In genomic region chr18:27004056-27004829, GRCh38 we compare ENCODE assay signal across 9 cellular contexts.
A peak's percentile ranks its signal among the peaks of the same experiment; 100 is the strongest.
DNase-seq lines count a peak whose midpoint lies in the region; ATAC-seq and TF ChIP-seq lines count a peak whose summit lies in the region.
"Had no signal": no experiment of that assay in that cellular context is flagged by ENCODE, and none has a peak within 500 bp of the region (broad histone marks: within the 10 kb centered on the region; RNA-seq: fewer than 3 reads in every experiment).

No MANE protein-coding gene starts in this region.

- H3K9me3 Mint-ChIP-seq in activated T-cell treated with anti-CD3 and anti-CD28 coated beads, Interleukin-2, amount 50 U/mL, for 4 hours, result peaks cover 12% of the 10 kb centered on the region

- TF ChIP-seq RAD21 in HCT116 (IDR thresholded peaks at IDR 0.05; ENCODE audit: low read depth), result peak; percentile 52

- TF ChIP-seq POLR2A in HCT116 (IDR thresholded peaks at IDR 0.05; ENCODE audit: borderline replicate concordance, extremely low read depth, insufficient read depth, insufficient read length), result no peak

- ATAC-seq in HCT116, result no peak
- peak; percentile 53 for ATAC-seq in left lobe of liver
- no peak for ATAC-seq in HG02970 (IDR thresholded peaks at IDR 0.05; ENCODE audit: low FRiP score, unreplicated experiment)
- no peak for ATAC-seq in GM21423 (IDR thresholded peaks at IDR 0.05; ENCODE audit: unreplicated experiment)
- ATAC-seq in activated T-cell treated with anti-CD3 and anti-CD28 coated beads, Interleukin-2, amount 50 U/mL, for 4 hours, result no peak

- H3K9me3 ChIP-seq in HCT116 (ENCODE audit: control insufficient read depth in 1 of 2, insufficient read depth in 1 of 2, low read depth in 1 of 2, low read length in 2 of 2) (no peaks in the 10 kb centered on the region), adipocyte (ENCODE audit: control insufficient read depth, low read length) (no peaks in the 10 kb centered on the region)

- no peak overlapping the region for H3K9ac ChIP-seq in HCT116 (ENCODE audit: low read length)
- no peak overlapping the region for H3K9ac ChIP-seq in adipocyte (ENCODE audit: low read length)

- no peaks in the 10 kb centered on the region for H3K27me3 Mint-ChIP-seq in activated T-cell treated with anti-CD3 and anti-CD28 coated beads, Interleukin-2, amount 50 U/mL, for 4 hours (ENCODE audit: low read depth)

- CTCF ChIA-PET in BJ (lab: Yijun Ruan, JAX), result no interaction called here
- CTCF ChIA-PET in HCT116 (lab: Charles Lee), result no interaction called here

- H3K4me3 ChIP-seq in BJ (ENCODE audit: low read depth, low read length) (no peak overlapping the region), HCT116 (replicated peaks in 1 of 2; ENCODE audit: low read depth in 1 of 2, low read length in 2 of 2) (no peak overlapping the region), adipocyte (ENCODE audit: low read length) (no peak overlapping the region)

- H2AFZ ChIP-seq in HCT116 (ENCODE audit: low read depth, low read length, poor library complexity, severe bottlenecking), result no peak overlapping the region

- no peak overlapping the region for H3K27ac ChIP-seq in HCT116 (ENCODE audit: low read depth, low read length)

- intact Hi-C loops in HCT116 (cut with micrococcal nuclease), result loop anchor here (2.0 to 10.0 kb wide), 6 partner anchors 191 to 699 kb away; no protein-coding TSS in a partner anchor

- POLR2A ChIA-PET in BJ (lab: Charles Lee) (no interaction called here), HCT116 (lab: Charles Lee) (no interaction called here)

- RAD21 ChIA-PET in HCT116 (lab: Charles Lee; ENCODE audit: low non-redundant PET in 1 of 2, low total read pairs in 2 of 2, uncharacterized antibody in 2 of 2, unreplicated experiment in 2 of 2), result no interaction called here

- no peaks in the 10 kb centered on the region for H3K79me2 ChIP-seq in HCT116 (ENCODE audit: insufficient read depth, low read length)

- no peaks in the 10 kb centered on the region for H4K20me1 ChIP-seq in HCT116 (ENCODE audit: insufficient read depth)

- TF ChIP-seq CTCF in BJ (IDR thresholded peaks at IDR 0.05; ENCODE audit: insufficient read depth, low read depth, low read length), result peak; percentile 33; the same call in 1 of the 2 replicates
- peak; percentile 29 to 38 (median 30); a peak in 3 of 6 replicates for TF ChIP-seq CTCF in HCT116 (IDR thresholded peaks at IDR 0.05 in 2 of 3, conservative IDR thresholded peaks at IDR 0.05 in 1 of 3; ENCODE audit: borderline replicate concordance in 1 of 3, insufficient read depth in 1 of 3, low read depth in 2 of 3, low read length in 2 of 3)

- H3K36me3 Mint-ChIP-seq in activated T-cell treated with anti-CD3 and anti-CD28 coated beads, Interleukin-2, amount 50 U/mL, for 4 hours (ENCODE audit: insufficient read depth), result no peaks in the 10 kb centered on the region

- no peaks in the 10 kb centered on the region for H3K4me1 Mint-ChIP-seq in activated T-cell treated with anti-CD3 and anti-CD28 coated beads, Interleukin-2, amount 50 U/mL, for 4 hours (ENCODE audit: low read depth)

- H3K36me3 ChIP-seq in BJ (ENCODE audit: control insufficient read depth, insufficient read depth, low read length) (no peaks in the 10 kb centered on the region), HCT116 (ENCODE audit: control insufficient read depth in 1 of 2, insufficient read depth in 2 of 2, low read length in 2 of 2) (no peaks in the 10 kb centered on the region), adipocyte (ENCODE audit: control insufficient read depth, insufficient read depth, low read length, severe bottlenecking) (no peaks in the 10 kb centered on the region)

- no peaks in the 10 kb centered on the region for H3K9me2 ChIP-seq in HCT116 (ENCODE audit: insufficient read depth)

- DNase-seq in BJ (ENCODE audit: low read depth) (no peak), HCT116 (ENCODE audit: low read depth, low spot score) (peak; percentile 2), adipocyte (ENCODE audit: low read depth) (peak; percentile 63), left lobe of liver (ENCODE audit: low spot score) (no peak), glomerular visceral epithelial cell (ENCODE audit: extremely low spot score) (no peak)
- no peak for DNase-seq in activated T-cell treated with anti-CD3 and anti-CD28 coated beads, Interleukin-2, amount 50 U/mL, for 4 hours
- DNase-seq: T-helper 2 cell had no signal

- H3K4me1 ChIP-seq in HCT116 (ENCODE audit: control insufficient read depth in 1 of 2, insufficient read depth in 2 of 2, low read length in 2 of 2) (no peaks in the 10 kb centered on the region), adipocyte (ENCODE audit: control insufficient read depth, insufficient read depth, low read length) (peaks cover 5% of the 10 kb centered on the region)

- no peaks in the 10 kb centered on the region for H3K27me3 ChIP-seq in BJ (ENCODE audit: control insufficient read depth, insufficient read depth, low read length)
- H3K27me3 ChIP-seq in HCT116 (ENCODE audit: insufficient read depth, low read length), result peaks cover 7% of the 10 kb centered on the region; the same call in 1 of the 2 replicates
- H3K27me3 ChIP-seq in adipocyte (replicated peaks; ENCODE audit: control insufficient read depth, insufficient read depth, low read length), result no peaks in the 10 kb centered on the region

- H3K4me2 ChIP-seq in HCT116 (ENCODE audit: low read length), result no peak overlapping the region

- BruUV-seq in HCT116 (replicated peaks; lab: Mats Ljungman, UMichigan), result no TSS peak

- no peak overlapping the region for H3K4me3 Mint-ChIP-seq in activated T-cell treated with anti-CD3 and anti-CD28 coated beads, Interleukin-2, amount 50 U/mL, for 4 hours

TF ChIP-seq in HCT116, 20 proteins besides CTCF, POLR2A, EP300 and RAD21:
- TF ChIP-seq ATF3 (IDR thresholded peaks at IDR 0.05) (no peak), EZH2phosphoT487 (IDR thresholded peaks at IDR 0.05; ENCODE audit: borderline replicate concordance) (no peak), ELF1 (IDR thresholded peaks at IDR 0.05; ENCODE audit: borderline replicate concordance, low read depth) (no peak), POLR2AphosphoS5 (IDR thresholded peaks at IDR 0.05; ENCODE audit: low read depth, low read length) (no peak), TCF7L2 (IDR thresholded peaks at IDR 0.05; ENCODE audit: borderline replicate concordance, extremely low read depth, insufficient read depth, insufficient read length) (no peak), CBX3 (IDR thresholded peaks at IDR 0.05; ENCODE audit: low read depth) (no peak), SRF (IDR thresholded peaks at IDR 0.05; ENCODE audit: low read depth) (no peak), EZH2 (IDR thresholded peaks at IDR 0.05) (no peak), MAX (IDR thresholded peaks at IDR 0.05) (no peak), YY1 (IDR thresholded peaks at IDR 0.05; ENCODE audit: extremely low read depth, insufficient replicate concordance, low read depth, low read length) (no peak), SIN3A (IDR thresholded peaks at IDR 0.05; ENCODE audit: low read depth) (no peak), ZFX (IDR thresholded peaks at IDR 0.05) (no peak), SP1 (IDR thresholded peaks at IDR 0.05; ENCODE audit: low read depth) (no peak)

Comparison
In these comparisons a context has a peak if more than half of its experiments do, and no peak if none do; other contexts are left out.
1. DNase-seq: peak in HCT116 (single experiment) and adipocyte (single experiment); none in BJ (single experiment), left lobe of liver (single experiment), glomerular visceral epithelial cell (single experiment) and activated T-cell treated with anti-CD3 and anti-CD28 coated beads, Interleukin-2, amount 50 U/mL, for 4 hours (single experiment).